In genomic region chr1:206558794-206559660, GRCh38 we compare ENCODE assay signal across 9 cellular contexts. TPM values are rescaled to one million over a fixed set of nuclear protein-coding genes. Genes with fewer than 3 reads are reported as not detected.
DNase-seq lines count a peak whose midpoint lies in the region; ATAC-seq and TF ChIP-seq lines count a peak whose summit lies in the region.
"Had no signal": no experiment of that assay in that cellular context is flagged by ENCODE, and none has a peak within 500 bp of the region (broad histone marks: within the 10 kb centered on the region; RNA-seq: fewer than 3 reads in every experiment).

No MANE protein-coding gene starts in this region.

- peak overlapping the region in 3 of 4 donors; percentile 56 to 82 (median 71) for H3K27ac ChIP-seq in gastrocnemius medialis
- H3K27ac ChIP-seq: SJSA1 had no signal

- intact Hi-C loops in dendritic cell treated with granulocyte-macrophage colony-stimulating factor and Interleukin-4, amounts not matched to agents 40 ng/mL and 50 ng/mL, for 4 days (cut with micrococcal nuclease) = loop anchor here (2.0 kb wide), 1 partner anchor 16 kb away; no protein-coding TSS in a partner anchor
- intact Hi-C loops in gastrocnemius medialis (cut with DNase I; ENCODE audit: low total_unique reads) = no loop called here

- peaks cover 31 to 55% of the 10 kb centered on the region in 2 donors for H3K4me1 ChIP-seq in gastrocnemius medialis

- H3K36me3 ChIP-seq in gastrocnemius medialis = no peaks in the 10 kb centered on the region
- H3K36me3 ChIP-seq: SJSA1 had no signal

- no peaks in the 10 kb centered on the region for H3K27me3 ChIP-seq in gastrocnemius medialis
- H3K27me3 ChIP-seq: SJSA1 had no signal

- no peaks in the 10 kb centered on the region for H3K27me3 Mint-ChIP-seq in dendritic cell treated with granulocyte-macrophage colony-stimulating factor and Interleukin-4, amounts not matched to agents 40 ng/mL and 50 ng/mL, for 4 days

- no peaks in the 10 kb centered on the region for H3K9me3 Mint-ChIP-seq in dendritic cell treated with granulocyte-macrophage colony-stimulating factor and Interleukin-4, amounts not matched to agents 40 ng/mL and 50 ng/mL, for 4 days

- H3K9me3 ChIP-seq in gastrocnemius medialis = no peaks in the 10 kb centered on the region

- H3K36me3 Mint-ChIP-seq in dendritic cell treated with granulocyte-macrophage colony-stimulating factor and Interleukin-4, amounts not matched to agents 40 ng/mL and 50 ng/mL, for 4 days (ENCODE audit: low read depth) = peaks cover 60% of the 10 kb centered on the region

- H3K4me3 ChIP-seq in GM12864 (ENCODE audit: low read depth, low read length) = peak overlapping the region; percentile 81
- H3K4me3 ChIP-seq in gastrocnemius medialis = no peak overlapping the region
- H3K4me3 ChIP-seq: SJSA1 had no signal

- in situ Hi-C loops in gastrocnemius medialis (cut with MboI; ENCODE audit: low sequenced_read_pairs in 4 of 4) = no loop called here

- H3K4me1 Mint-ChIP-seq in dendritic cell treated with granulocyte-macrophage colony-stimulating factor and Interleukin-4, amounts not matched to agents 40 ng/mL and 50 ng/mL, for 4 days (ENCODE audit: low read depth) = peaks cover 75% of the 10 kb centered on the region

- no peak for TF ChIP-seq CTCF in GM12864 (IDR thresholded peaks at IDR 0.05; ENCODE audit: low read depth, low read length, missing control alignments)
- TF ChIP-seq CTCF in gastrocnemius medialis (IDR thresholded peaks at IDR 0.05 in 4 of 5, conservative IDR thresholded peaks at IDR 0.05 in 1 of 5) = no peak

- TF ChIP-seq POLR2A in gastrocnemius medialis (IDR thresholded peaks at IDR 0.05) = no peak

- ATAC-seq in gastrocnemius medialis (no peak), HG02885 (IDR thresholded peaks at IDR 0.05; ENCODE audit: poor library complexity, unreplicated experiment) (no peak), GM18873 (IDR thresholded peaks at IDR 0.05; ENCODE audit: low FRiP score, unreplicated experiment) (no peak)

- DNase-seq in GM12864 (ENCODE audit: low read depth) = no peak
- DNase-seq in NOMO-1 treated with dmso at 0.1 percent for 144 hours (lab: John Stamatoyannopoulos, UW; ENCODE audit: unreplicated experiment) = peak; percentile 13
- DNase-seq in gastrocnemius medialis = no peak
- no peak for DNase-seq in activated gamma-delta T cell (lab: John Stamatoyannopoulos, UW)
- no peak for DNase-seq in SKM-1 (lab: John Stamatoyannopoulos, UW; ENCODE audit: unreplicated experiment)

- peak overlapping the region; percentile 93 for H3K4me3 Mint-ChIP-seq in dendritic cell treated with granulocyte-macrophage colony-stimulating factor and Interleukin-4, amounts not matched to agents 40 ng/mL and 50 ng/mL, for 4 days

- H3K27ac Mint-ChIP-seq in dendritic cell treated with granulocyte-macrophage colony-stimulating factor and Interleukin-4, amounts not matched to agents 40 ng/mL and 50 ng/mL, for 4 days = peak overlapping the region; percentile 93

RNA-seq across cellular contexts. Expression of gene RASSF5, which starts 51.7 kb away (rescaled TPM):
- 10 to 100 TPM in 2 of 4 donors, 1 to 10 TPM in 2; 5.9 to 15.9 (median 9.4) TPM for total RNA-seq in gastrocnemius medialis

RNA-seq across cellular contexts. Expression of gene EIF2D, which starts 53.2 kb away (rescaled TPM):
- 10 to 100 TPM; 23.7 to 61.2 (median 38.6) TPM for total RNA-seq in gastrocnemius medialis
